In the genomic region with DNA sequence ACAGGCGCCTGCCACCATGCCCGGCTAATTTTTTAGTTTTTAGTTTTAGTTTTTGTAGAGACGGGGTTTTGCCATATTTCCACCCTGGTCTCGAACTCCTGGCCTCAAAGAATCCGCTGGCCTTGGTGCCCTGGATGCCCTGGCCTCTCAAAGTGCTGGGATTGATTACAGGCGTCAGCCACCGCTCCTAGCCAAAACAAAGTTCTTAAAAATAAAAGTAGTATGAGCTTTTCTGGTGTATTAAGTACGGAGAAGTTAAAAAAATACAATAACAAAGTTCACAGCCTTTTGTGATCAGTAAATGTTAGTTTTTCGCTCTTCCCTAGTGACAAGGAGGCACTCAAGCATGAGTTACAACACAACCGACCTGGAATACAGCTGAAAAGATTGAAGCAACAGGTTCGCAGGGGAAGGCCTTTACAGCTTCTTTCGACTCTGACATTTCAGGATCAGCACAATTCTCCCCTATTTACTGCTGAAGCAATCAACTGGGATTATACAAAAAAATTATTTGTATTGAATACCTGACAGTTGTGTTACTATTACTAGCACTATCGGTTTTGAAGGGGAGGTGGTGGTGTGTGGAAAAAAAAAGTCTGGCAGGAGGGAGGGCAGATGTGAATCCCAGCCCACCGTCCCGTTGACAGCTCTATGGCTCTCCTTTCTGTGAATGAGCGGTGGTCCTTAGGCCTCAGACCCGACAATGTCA, we compare ENCODE assay signal across 8 cellular contexts. TPM values are rescaled to one million over a fixed set of nuclear protein-coding genes. Genes with fewer than 3 reads are reported as not detected.
DNase-seq lines count a peak whose midpoint lies in the region; ATAC-seq lines count a peak whose summit lies in the region.

No MANE protein-coding gene starts in this region.

- H3K27me3 Mint-ChIP-seq in activated naive CD4-positive, alpha-beta T cell treated with anti-CD3 and anti-CD28 coated beads, Interleukin-2, amount 10 ng/mL, durations not matched to agents 7 days and 5 days: no peaks in the 10 kb centered on the region
- H3K27me3 Mint-ChIP-seq in activated T-helper 17 cell treated with anti-CD3 and anti-CD28 coated beads, Interleukin-2, amount 50 U/mL, for 72 hours: no peaks in the 10 kb centered on the region
- H3K27me3 Mint-ChIP-seq in stimulated activated naive CD8-positive, alpha-beta T cell treated with anti-CD3 and anti-CD28 coated beads, Interleukin-15, amount 100 ng/mL, for 72 hours: no peaks in the 10 kb centered on the region

- H3K27me3 ChIP-seq in iPS-18a (ENCODE audit: control insufficient read depth, insufficient read depth, low read length): no peaks in the 10 kb centered on the region

- DNase-seq in activated naive CD4-positive, alpha-beta T cell treated with anti-CD3 and anti-CD28 coated beads, Interleukin-2, amount 10 ng/mL, durations not matched to agents 7 days and 5 days: no peak
- DNase-seq in activated naive CD4-positive, alpha-beta T cell (lab: John Stamatoyannopoulos, UW): no peak
- peak in 1 of 2 donors; percentile 5 for DNase-seq in stimulated activated naive CD8-positive, alpha-beta T cell treated with anti-CD3 and anti-CD28 coated beads, Interleukin-15, amount 100 ng/mL, for 72 hours
- DNase-seq in NCI-H2029 treated with DMSO at 0.1 percent for 48 hours (lab: John Stamatoyannopoulos, UW): no peak
- DNase-seq in glomerular visceral epithelial cell (ENCODE audit: extremely low spot score): no peak

- H3K27ac ChIP-seq in iPS-18a (ENCODE audit: low read length): no peak overlapping the region

- peak overlapping the region; percentile 98 for H3K27ac Mint-ChIP-seq in activated naive CD4-positive, alpha-beta T cell treated with anti-CD3 and anti-CD28 coated beads, Interleukin-2, amount 10 ng/mL, durations not matched to agents 7 days and 5 days
- H3K27ac Mint-ChIP-seq in activated T-helper 17 cell treated with anti-CD3 and anti-CD28 coated beads, Interleukin-2, amount 50 U/mL, for 72 hours: peak overlapping the region; percentile 98
- H3K27ac Mint-ChIP-seq in stimulated activated naive CD8-positive, alpha-beta T cell treated with anti-CD3 and anti-CD28 coated beads, Interleukin-15, amount 100 ng/mL, for 72 hours: peak overlapping the region; percentile 95 to 97

- peaks cover 11% of the 10 kb centered on the region for H3K4me1 ChIP-seq in iPS-18a (ENCODE audit: control insufficient read depth, low read depth, low read length)

- peak overlapping the region; percentile 41 for H3K9ac ChIP-seq in iPS-18a (ENCODE audit: low read length)

- ATAC-seq in activated T-helper 17 cell treated with anti-CD3 and anti-CD28 coated beads, Interleukin-2, amount 50 U/mL, for 72 hours (replicated peaks): no peak
- ATAC-seq in stimulated activated naive CD8-positive, alpha-beta T cell treated with anti-CD3 and anti-CD28 coated beads, Interleukin-15, amount 100 ng/mL, for 72 hours: no peak
- no peak for ATAC-seq in HG03175 (IDR thresholded peaks at IDR 0.05; ENCODE audit: unreplicated experiment)

- H3K4me3 Mint-ChIP-seq in activated naive CD4-positive, alpha-beta T cell treated with anti-CD3 and anti-CD28 coated beads, Interleukin-2, amount 10 ng/mL, durations not matched to agents 7 days and 5 days: peak overlapping the region; percentile 81
- H3K4me3 Mint-ChIP-seq in activated T-helper 17 cell treated with anti-CD3 and anti-CD28 coated beads, Interleukin-2, amount 50 U/mL, for 72 hours: peak overlapping the region; percentile 84
- H3K4me3 Mint-ChIP-seq in stimulated activated naive CD8-positive, alpha-beta T cell treated with anti-CD3 and anti-CD28 coated beads, Interleukin-15, amount 100 ng/mL, for 72 hours: peak overlapping the region; percentile 87 to 93

- H3K9me3 Mint-ChIP-seq in activated naive CD4-positive, alpha-beta T cell treated with anti-CD3 and anti-CD28 coated beads, Interleukin-2, amount 10 ng/mL, durations not matched to agents 7 days and 5 days: no peaks in the 10 kb centered on the region
- H3K9me3 Mint-ChIP-seq in activated T-helper 17 cell treated with anti-CD3 and anti-CD28 coated beads, Interleukin-2, amount 50 U/mL, for 72 hours: no peaks in the 10 kb centered on the region
- H3K9me3 Mint-ChIP-seq in stimulated activated naive CD8-positive, alpha-beta T cell treated with anti-CD3 and anti-CD28 coated beads, Interleukin-15, amount 100 ng/mL, for 72 hours: no peaks in the 10 kb centered on the region

- H3K4me3 ChIP-seq in iPS-18a (ENCODE audit: low read length): peak overlapping the region; percentile 64

- H3K9me3 ChIP-seq in iPS-18a (ENCODE audit: control insufficient read depth, low read depth, low read length): no peaks in the 10 kb centered on the region

- H3K36me3 Mint-ChIP-seq in activated naive CD4-positive, alpha-beta T cell treated with anti-CD3 and anti-CD28 coated beads, Interleukin-2, amount 10 ng/mL, durations not matched to agents 7 days and 5 days: peaks cover 6% of the 10 kb centered on the region
- no peaks in the 10 kb centered on the region for H3K36me3 Mint-ChIP-seq in activated T-helper 17 cell treated with anti-CD3 and anti-CD28 coated beads, Interleukin-2, amount 50 U/mL, for 72 hours (ENCODE audit: low read depth)

- H3K36me3 ChIP-seq in iPS-18a (ENCODE audit: control insufficient read depth, low read depth, low read length): no peaks in the 10 kb centered on the region

- CTCF ChIA-PET in activated naive CD4-positive, alpha-beta T cell treated with anti-CD3 and anti-CD28 coated beads, Interleukin-2, amount 10 ng/mL, durations not matched to agents 7 days and 5 days (lab: Charles Lee): interaction anchor here (0.7 to 4.3 kb wide), 33 partner anchors 10 to 851 kb away, joined by 3 to 120 read pairs (median 4); partner anchors contain the start of genes ADH5, EIF4E and STPG2

- H3K4me1 Mint-ChIP-seq in activated naive CD4-positive, alpha-beta T cell treated with anti-CD3 and anti-CD28 coated beads, Interleukin-2, amount 10 ng/mL, durations not matched to agents 7 days and 5 days: peaks cover 29% of the 10 kb centered on the region
- peaks cover 16% of the 10 kb centered on the region for H3K4me1 Mint-ChIP-seq in activated T-helper 17 cell treated with anti-CD3 and anti-CD28 coated beads, Interleukin-2, amount 50 U/mL, for 72 hours
- peaks cover 29% of the 10 kb centered on the region for H3K4me1 Mint-ChIP-seq in stimulated activated naive CD8-positive, alpha-beta T cell treated with anti-CD3 and anti-CD28 coated beads, Interleukin-15, amount 100 ng/mL, for 72 hours

RNA-seq across cellular contexts. Expression of gene METAP1, which starts 0.9 kb away (rescaled TPM):
- 10 to 100 TPM; 59.6 to 64.1 TPM for total RNA-seq in activated T-helper 17 cell treated with anti-CD3 and anti-CD28 coated beads, Interleukin-2, amount 50 U/mL, for 72 hours
